ENCODE assay signal across 26 cellular contexts in the genomic region with DNA sequence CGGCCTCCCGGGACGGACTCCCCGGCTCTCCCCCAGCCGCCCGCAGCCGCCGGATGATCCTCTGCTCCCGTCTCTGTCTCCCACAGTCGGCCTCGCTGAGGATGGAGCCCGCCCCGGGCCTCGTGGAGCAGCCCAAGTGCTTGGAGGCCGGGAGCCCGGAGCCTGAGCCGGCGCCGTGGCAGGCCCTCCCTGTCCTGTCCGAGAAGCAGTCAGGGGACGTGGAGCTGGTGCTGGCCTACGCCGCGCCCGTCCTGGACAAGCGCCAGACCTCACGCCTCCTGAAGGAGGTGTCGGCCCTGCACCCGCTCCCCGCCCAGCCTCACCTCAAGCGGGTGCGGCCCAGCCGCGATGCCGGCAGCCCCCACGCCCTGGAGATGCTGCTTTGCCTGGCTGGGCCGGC.
"Had no signal": no experiment of that assay in that cellular context is flagged by ENCODE, and none has a peak within 500 bp of the region (broad histone marks: within the 10 kb centered on the region; RNA-seq: fewer than 3 reads in every experiment).

No MANE protein-coding gene starts in this region.

- FAIRE-seq: endothelial cell of umbilical vein, TTC549, urothelium cell line had no signal

- H3K4me3 ChIP-seq: dorsolateral prefrontal cortex, esophagus muscularis mucosa, gastrocnemius medialis, sigmoid colon, tibial artery had no signal

- DNase-seq: activated CD4-positive, alpha-beta T cell treated with anti-CD3 and anti-CD28 coated beads, Interleukin-2, amount 10 ng/mL, durations not matched to agents 7 days and 5 days; activated CD4-positive, CD25-positive, alpha-beta regulatory T cell treated with anti-CD3 and anti-CD28 coated beads, Interleukin-2, amount 50 U/mL, for 72 hours; activated CD8-positive, alpha-beta memory T cell treated with anti-CD3 and anti-CD28 coated beads, Interleukin-2, amount 10 ng/mL, durations not matched to agents 7 days and 5 days; activated CD8-positive, alpha-beta T cell treated with anti-CD3 and anti-CD28 coated beads for 36 hours; activated gamma-delta T cell treated with Interleukin-2 at 50 U/mL for 16 hours; aorta; caudate nucleus; dorsolateral prefrontal cortex; effector memory CD8-positive, alpha-beta T cell; gastrocnemius medialis; hippocampal formation; mesenchymal stem cell; naive B cell; occipital lobe; posterior cingulate gyrus; sigmoid colon; stimulated activated CD4-positive, alpha-beta T cell treated with anti-CD3 and anti-CD28 coated beads, Interleukin-2, amount 100 ng/mL, for 48 hours; stimulated activated CD8-positive, alpha-beta memory T cell treated with anti-CD3 and anti-CD28 coated beads, Interleukin-4, amount 100 ng/mL, for 48 hours; stimulated activated naive B cell treated with anti-CD40 and anti-IgM and Interleukin-4, amounts not matched to agents 10 μg/mL and 1 μg/mL and 100 μg/mL, for 72 hours; T-helper 1 cell; tibial artery; WERI-Rb-1 had no signal

- ATAC-seq: activated CD8-positive, alpha-beta memory T cell treated with anti-CD3 and anti-CD28 coated beads, Interleukin-2, amount 10 ng/mL, durations not matched to agents 7 days and 5 days; activated CD8-positive, alpha-beta T cell treated with anti-CD3 and anti-CD28 coated beads for 36 hours; effector memory CD8-positive, alpha-beta T cell; gastrocnemius medialis; stimulated activated naive B cell treated with anti-CD40 and anti-IgM and Interleukin-4, amounts not matched to agents 10 μg/mL and 1 μg/mL and 100 μg/mL, for 72 hours had no signal

- H3K27ac ChIP-seq: esophagus muscularis mucosa, gastrocnemius medialis, sigmoid colon, tibial artery, WERI-Rb-1 had no signal

- H3K9me3 ChIP-seq: esophagus muscularis mucosa, gastrocnemius medialis, sigmoid colon, tibial artery had no signal

- H3K27me3 ChIP-seq: dorsolateral prefrontal cortex, esophagus muscularis mucosa, gastrocnemius medialis, sigmoid colon, tibial artery had no signal
